In the genomic region with DNA sequence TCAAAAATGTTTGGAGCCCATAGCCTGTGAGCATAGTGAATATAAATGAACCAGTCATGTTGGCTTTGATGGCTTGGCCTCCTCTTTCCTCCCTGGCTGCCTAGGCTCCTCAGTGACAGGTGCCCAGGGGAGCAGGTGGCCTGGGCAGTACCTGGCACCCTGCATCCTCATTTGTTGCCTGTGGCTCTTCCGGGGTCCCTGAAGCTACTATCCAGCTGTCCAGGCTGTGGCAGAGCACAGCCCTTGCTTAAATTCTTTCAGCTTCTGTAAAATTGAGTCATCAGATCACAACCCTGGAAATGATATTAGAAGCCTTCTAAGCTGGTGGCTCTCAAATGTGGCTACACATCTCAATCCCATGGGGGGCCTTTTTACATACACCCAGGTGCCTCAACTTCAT, we compare ENCODE assay signal across 8 cellular contexts.
"Had no signal": no experiment of that assay in that cellular context is flagged by ENCODE, and none has a peak within 500 bp of the region (broad histone marks: within the 10 kb centered on the region; RNA-seq: fewer than 3 reads in every experiment).

No MANE protein-coding gene starts in this region.

- H3K4me3 ChIP-seq: GM23338, K562 had no signal

- H3K4me3 Mint-ChIP-seq: GM23338, H9 had no signal

- FAIRE-seq: H1, H54, HTR-8/SVneo, K562 had no signal

- H3K27ac Mint-ChIP-seq: GM23338, H9 had no signal

- ATAC-seq: GM23338, K562 had no signal

- DNase-seq: H9, HCEC 1CT, IMR-90 had no signal
